Comparison of ENCODE assay signal across 26 cellular contexts in genomic region chr5:83586874-83587776, GRCh38.
DNase-seq lines count a peak whose midpoint lies in the region; ATAC-seq, FAIRE-seq and TF ChIP-seq lines count a peak whose summit lies in the region.
"Had no signal": no experiment of that assay in that cellular context is flagged by ENCODE, and none has a peak within 500 bp of the region (broad histone marks: within the 10 kb centered on the region; RNA-seq: fewer than 3 reads in every experiment).

No MANE protein-coding gene starts in this region.

- ATAC-seq in SK-N-SH treated with all-trans-retinoic acid at 6 μM for 48 hours (peak; percentile 34), HG02852 (IDR thresholded peaks at IDR 0.05; ENCODE audit: unreplicated experiment) (no peak), GM19351 (IDR thresholded peaks at IDR 0.05; ENCODE audit: unreplicated experiment) (no peak)
- ATAC-seq in stimulated activated memory B cell treated with anti-CD40 and anti-IgM and Interleukin-4, amounts not matched to agents 10 μg/mL and 1 μg/mL and 100 μg/mL, for 72 hours = peak; percentile 58
- ATAC-seq: activated CD8-positive, alpha-beta T cell treated with anti-CD3 and anti-CD28 coated beads, Interleukin-2, amount 10 ng/mL, durations not matched to agents 7 days and 5 days; foreskin keratinocyte; psoas muscle; stimulated activated naive CD8-positive, alpha-beta T cell treated with anti-CD3 and anti-CD28 coated beads, Interleukin-15, amount 100 ng/mL, for 72 hours had no signal

- no peaks in the 10 kb centered on the region for H3K4me1 Mint-ChIP-seq in stimulated activated memory B cell treated with anti-CD40 and anti-IgM and Interleukin-4, amounts not matched to agents 10 μg/mL and 1 μg/mL and 100 μg/mL, for 72 hours
- H3K4me1 Mint-ChIP-seq: activated naive CD4-positive, alpha-beta T cell treated with anti-CD3 and anti-CD28 coated beads, Interleukin-2, amount 50 U/mL, for 24 hours; endodermal cell; stimulated activated naive CD8-positive, alpha-beta T cell treated with anti-CD3 and anti-CD28 coated beads, Interleukin-15, amount 100 ng/mL, for 72 hours had no signal

- no peaks in the 10 kb centered on the region for H3K79me2 ChIP-seq in SK-N-SH (ENCODE audit: insufficient read depth)

- POLR2A ChIA-PET in SK-N-SH (lab: Yijun Ruan, JAX) = no interaction called here

- H3K4me2 ChIP-seq in SK-N-SH = no peak overlapping the region

- peaks cover 60% of the 10 kb centered on the region for H3F3A ChIP-seq in SK-N-SH (replicated peaks; ENCODE audit: insufficient read depth)

- FAIRE-seq in bronchial epithelial cell (lab: Jason Lieb, UNC) = no peak

- no peaks in the 10 kb centered on the region for H3K9me3 ChIP-seq in SK-N-SH
- H3K9me3 ChIP-seq: neutrophil, psoas muscle, SJSA1 had no signal

- no peak overlapping the region for H3K27ac Mint-ChIP-seq in stimulated activated memory B cell treated with anti-CD40 and anti-IgM and Interleukin-4, amounts not matched to agents 10 μg/mL and 1 μg/mL and 100 μg/mL, for 72 hours
- H3K27ac Mint-ChIP-seq: activated CD8-positive, alpha-beta T cell treated with anti-CD3 and anti-CD28 coated beads, Interleukin-2, amount 10 ng/mL, durations not matched to agents 7 days and 5 days; activated naive CD4-positive, alpha-beta T cell treated with anti-CD3 and anti-CD28 coated beads, Interleukin-2, amount 50 U/mL, for 24 hours; activated T-helper 2 cell treated with anti-CD3 and anti-CD28 coated beads, Interferon-gamma antibody, Interleukin-2, Interleukin-4, amounts not matched to agents 10 μg/mL and 5 μg/mL and 100 μg/mL, durations not matched to agents 14 hours and 24 hours and 36 hours; endodermal cell; stimulated activated naive CD8-positive, alpha-beta T cell treated with anti-CD3 and anti-CD28 coated beads, Interleukin-15, amount 100 ng/mL, for 72 hours; T-helper 1 cell treated with Interleukin-12 subunit alpha and Interleukin-12 subunit beta and Interleukin-4 antibody, amounts not matched to agents 30 μg/mL and 1 μg/mL, for 36 hours had no signal

- no peaks in the 10 kb centered on the region for H3K36me3 Mint-ChIP-seq in stimulated activated memory B cell treated with anti-CD40 and anti-IgM and Interleukin-4, amounts not matched to agents 10 μg/mL and 1 μg/mL and 100 μg/mL, for 72 hours
- H3K36me3 Mint-ChIP-seq: activated naive CD4-positive, alpha-beta T cell treated with anti-CD3 and anti-CD28 coated beads, Interleukin-2, amount 50 U/mL, for 24 hours had no signal

- TF ChIP-seq RAD21 in SK-N-SH (IDR thresholded peaks at IDR 0.05; ENCODE audit: low read length) = no peak

- H2AFZ ChIP-seq in SK-N-SH (ENCODE audit: low read depth) = no peak overlapping the region

- no peak overlapping the region for H3K27ac ChIP-seq in SK-N-SH (ENCODE audit: low read depth in 2 of 2, low read length in 1 of 2)
- H3K27ac ChIP-seq: foreskin keratinocyte, neutrophil, psoas muscle, SJSA1 had no signal

- H3K36me3 ChIP-seq in SK-N-SH (replicated peaks in 1 of 2; ENCODE audit: control insufficient read depth in 1 of 2, insufficient read depth in 2 of 2, low read length in 1 of 2) = peaks cover 11 to 28% of the 10 kb centered on the region in 2 experiments
- H3K36me3 ChIP-seq in bronchial epithelial cell (ENCODE audit: control insufficient read depth, insufficient read depth, low read length) = no peaks in the 10 kb centered on the region
- H3K36me3 ChIP-seq: neutrophil had no signal

- CTCF ChIA-PET in SK-N-SH (lab: Yijun Ruan, JAX) = interaction anchor here (1.2 kb wide), 1 partner anchor 21 kb away, joined by 4 read pairs; no protein-coding TSS in a partner anchor

- no peak overlapping the region for H3K9ac ChIP-seq in SK-N-SH

- TF ChIP-seq CTCF in SK-N-SH (IDR thresholded peaks at IDR 0.05) (no peak), bronchial epithelial cell (IDR thresholded peaks at IDR 0.05; ENCODE audit: insufficient read depth, low read length, severe bottlenecking) (no peak)

- H3K4me1 ChIP-seq in SK-N-SH (ENCODE audit: control insufficient read depth in 1 of 2, insufficient read depth in 2 of 2, low read depth in 1 of 2, low read length in 1 of 2) = peaks cover 0 to 18% of the 10 kb centered on the region in 2 experiments; a peak in 2 of 4 replicates
- H3K4me1 ChIP-seq: psoas muscle had no signal

- H3K4me3 Mint-ChIP-seq in stimulated activated memory B cell treated with anti-CD40 and anti-IgM and Interleukin-4, amounts not matched to agents 10 μg/mL and 1 μg/mL and 100 μg/mL, for 72 hours = no peak overlapping the region
- H3K4me3 Mint-ChIP-seq: activated CD8-positive, alpha-beta T cell treated with anti-CD3 and anti-CD28 coated beads, Interleukin-2, amount 10 ng/mL, durations not matched to agents 7 days and 5 days; activated naive CD4-positive, alpha-beta T cell treated with anti-CD3 and anti-CD28 coated beads, Interleukin-2, amount 50 U/mL, for 24 hours; endodermal cell; stimulated activated naive CD8-positive, alpha-beta T cell treated with anti-CD3 and anti-CD28 coated beads, Interleukin-15, amount 100 ng/mL, for 72 hours; T-helper 1 cell treated with Interleukin-12 subunit alpha and Interleukin-12 subunit beta and Interleukin-4 antibody, amounts not matched to agents 30 μg/mL and 1 μg/mL, for 36 hours had no signal

- H4K20me1 ChIP-seq in SK-N-SH (ENCODE audit: insufficient read depth) = no peaks in the 10 kb centered on the region

- H3K27me3 Mint-ChIP-seq in stimulated activated memory B cell treated with anti-CD40 and anti-IgM and Interleukin-4, amounts not matched to agents 10 μg/mL and 1 μg/mL and 100 μg/mL, for 72 hours = peaks cover 9% of the 10 kb centered on the region
- H3K27me3 Mint-ChIP-seq: activated naive CD4-positive, alpha-beta T cell treated with anti-CD3 and anti-CD28 coated beads, Interleukin-2, amount 50 U/mL, for 24 hours; stimulated activated naive CD8-positive, alpha-beta T cell treated with anti-CD3 and anti-CD28 coated beads, Interleukin-15, amount 100 ng/mL, for 72 hours had no signal

- 84% methylated on average over 3 of the region's 3 CpGs for WGBS in SK-N-SH (ENCODE audit: low lambda C conversion rate)

- DNase-seq in SK-N-SH = no peak
- DNase-seq in bronchial epithelial cell (ENCODE audit: low read depth) = peak; percentile 58
- peak; percentile 78 for DNase-seq in fibroblast of the conjunctiva (ENCODE audit: low read depth)
- DNase-seq in OCI-M1 (lab: John Stamatoyannopoulos, UW) = no peak
- DNase-seq: 8988T; activated CD4-positive, CD25-positive, alpha-beta regulatory T cell treated with anti-CD3 and anti-CD28 coated beads, Interleukin-2, amount 50 U/mL, for 72 hours; activated CD8-positive, alpha-beta T cell treated with anti-CD3 and anti-CD28 coated beads, Interleukin-2, amount 10 ng/mL, durations not matched to agents 7 days and 5 days; aorta; endodermal cell; foreskin keratinocyte; H7; mesenchymal stem cell; NCI-H1105 treated with DMSO at 0.1 percent for 48 hours; NCI-H2029; NCI-H226; psoas muscle; stimulated activated naive CD8-positive, alpha-beta T cell treated with anti-CD3 and anti-CD28 coated beads, Interleukin-15, amount 100 ng/mL, for 72 hours had no signal

- no peak for TF ChIP-seq EP300 in SK-N-SH (IDR thresholded peaks at IDR 0.05; ENCODE audit: borderline replicate concordance in 1 of 2, low read depth in 1 of 2, low read length in 1 of 2)

- H3K27me3 ChIP-seq in SK-N-SH (ENCODE audit: insufficient read depth) (no peaks in the 10 kb centered on the region), bronchial epithelial cell (ENCODE audit: control insufficient read depth, insufficient read depth, low read length) (no peaks in the 10 kb centered on the region)
- H3K27me3 ChIP-seq: foreskin keratinocyte, neutrophil, SJSA1 had no signal

- H3K4me3 ChIP-seq in SK-N-SH (ENCODE audit: low read depth in 2 of 2, low read length in 1 of 2) (no peak overlapping the region), bronchial epithelial cell (ENCODE audit: low read depth, low read length) (no peak overlapping the region)
- H3K4me3 ChIP-seq: psoas muscle, SJSA1 had no signal

- H3K9me2 ChIP-seq in SK-N-SH = no peaks in the 10 kb centered on the region

- H3K9me3 Mint-ChIP-seq in stimulated activated memory B cell treated with anti-CD40 and anti-IgM and Interleukin-4, amounts not matched to agents 10 μg/mL and 1 μg/mL and 100 μg/mL, for 72 hours = no peaks in the 10 kb centered on the region
- H3K9me3 Mint-ChIP-seq: activated naive CD4-positive, alpha-beta T cell treated with anti-CD3 and anti-CD28 coated beads, Interleukin-2, amount 50 U/mL, for 24 hours; activated T-helper 2 cell treated with anti-CD3 and anti-CD28 coated beads, Interferon-gamma antibody, Interleukin-2, Interleukin-4, amounts not matched to agents 10 μg/mL and 5 μg/mL and 100 μg/mL, durations not matched to agents 14 hours and 24 hours and 36 hours; endodermal cell; stimulated activated naive CD8-positive, alpha-beta T cell treated with anti-CD3 and anti-CD28 coated beads, Interleukin-15, amount 100 ng/mL, for 72 hours; T-helper 1 cell treated with Interleukin-12 subunit alpha and Interleukin-12 subunit beta and Interleukin-4 antibody, amounts not matched to agents 30 μg/mL and 1 μg/mL, for 36 hours had no signal

TF ChIP-seq in SK-N-SH treated with all-trans-retinoic acid at 6 μM for 48 hours, 23 proteins besides CTCF, POLR2A, EP300 and RAD21 (continues in another document):
- no peak for TF ChIP-seq TCF4 (CRISPR knock-in tag; IDR thresholded peaks at IDR 0.05; ENCODE audit: borderline replicate concordance)
- TF ChIP-seq ZFP30 (CRISPR knock-in tag; IDR thresholded peaks at IDR 0.05) = no peak
- TF ChIP-seq ZNF8 (CRISPR knock-in tag; IDR thresholded peaks at IDR 0.05) = no peak
- no peak for TF ChIP-seq SNAI2 (CRISPR knock-in tag; IDR thresholded peaks at IDR 0.05)
- TF ChIP-seq ZNF70 (CRISPR knock-in tag; IDR thresholded peaks at IDR 0.05) = no peak

TF ChIP-seq in SK-N-SH, 30 proteins besides CTCF, POLR2A, EP300 and RAD21 (continues in another document):
- TF ChIP-seq JUND (IDR thresholded peaks at IDR 0.05) (no peak), ZBTB33 (IDR thresholded peaks at IDR 0.05; ENCODE audit: borderline replicate concordance, low read depth) (no peak), GATA2 (CRISPR knock-in tag; IDR thresholded peaks at IDR 0.05) (no peak), FOSL2 (IDR thresholded peaks at IDR 0.05; ENCODE audit: borderline replicate concordance, low read depth) (no peak), FOXM1 (IDR thresholded peaks at IDR 0.05; ENCODE audit: low read depth) (no peak)

Comparison
In these comparisons a context has a peak if more than half of its experiments do, and no peak if none do; other contexts are left out.
1. ATAC-seq: peak in SK-N-SH treated with all-trans-retinoic acid at 6 μM for 48 hours (single experiment) and stimulated activated memory B cell treated with anti-CD40 and anti-IgM and Interleukin-4, amounts not matched to agents 10 μg/mL and 1 μg/mL and 100 μg/mL, for 72 hours (single experiment); none in HG02852 (single experiment) and GM19351 (single experiment).
2. DNase-seq: peak in bronchial epithelial cell (single experiment) and fibroblast of the conjunctiva (single experiment); none in SK-N-SH (single experiment) and OCI-M1 (single experiment).